ENCODE assay signal across 8 cellular contexts in the genomic region with DNA sequence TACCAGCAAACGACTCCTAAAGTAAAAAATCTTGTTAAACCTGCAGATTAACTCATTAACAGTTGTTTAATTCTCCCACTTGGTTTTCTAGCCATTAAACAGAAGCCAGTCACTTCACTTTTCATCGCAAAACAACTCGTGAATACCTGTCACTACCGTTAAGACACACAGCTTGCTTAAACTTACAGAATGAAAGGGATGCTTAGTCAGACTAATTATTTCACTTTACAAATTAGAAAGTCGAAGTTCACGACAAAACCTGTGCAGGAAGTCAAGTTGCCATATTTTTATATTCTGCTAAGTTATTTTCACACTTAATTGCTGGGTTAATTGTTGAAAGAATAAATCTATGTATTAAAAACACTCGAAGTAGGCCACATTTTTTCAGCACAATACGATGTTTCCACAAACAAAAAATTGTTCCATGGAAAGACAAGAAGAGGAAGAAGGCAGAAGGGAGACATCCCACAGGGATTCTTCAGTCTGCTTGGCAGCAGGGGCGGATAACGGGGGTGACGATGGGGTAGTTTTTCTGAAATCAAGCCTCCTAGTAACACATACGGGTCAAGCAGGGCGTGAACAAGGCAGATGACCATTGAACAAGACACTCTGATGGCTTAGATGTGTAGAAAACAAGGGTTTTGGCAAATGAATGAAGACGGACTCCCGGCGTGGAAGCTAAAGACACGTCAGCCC. TPM values are rescaled to one million over a fixed set of nuclear protein-coding genes. Genes with fewer than 3 reads are reported as not detected.
DNase-seq lines count a peak whose midpoint lies in the region; ATAC-seq and TF ChIP-seq lines count a peak whose summit lies in the region.

No MANE protein-coding gene starts in this region.

- H3K27me3 ChIP-seq in BJ (ENCODE audit: control insufficient read depth, insufficient read depth, low read length) (no peaks in the 10 kb centered on the region), SJCRH30 (no peaks in the 10 kb centered on the region)

- DNase-seq in BJ (ENCODE audit: low read depth) = no peak
- DNase-seq in GM20000 (ENCODE audit: low spot score) = peak; percentile 20
- DNase-seq in SJCRH30 = no peak
- DNase-seq in effector memory CD8-positive, alpha-beta T cell = peak in 1 of 3 experiments; percentile 8
- DNase-seq in natural killer cell = no peak
- no peak for DNase-seq in NCI-H1048 (lab: John Stamatoyannopoulos, UW)
- DNase-seq in activated CD4-positive, alpha-beta T cell treated with anti-CD3 and anti-CD28 coated beads, Interleukin-2, amount 50 U/mL, for 1 hour = no peak

- 0 out of 2 replicates have a peak, but pooled peaks cover 2% of the 10 kb centered on the region for H3K4me1 ChIP-seq in SJCRH30

- peak overlapping the region; percentile 94 to 96 for H3K27ac Mint-ChIP-seq in effector memory CD8-positive, alpha-beta T cell
- H3K27ac Mint-ChIP-seq in natural killer cell = peak overlapping the region; percentile 90 to 94

- TF ChIP-seq CTCF in BJ (IDR thresholded peaks at IDR 0.05; ENCODE audit: insufficient read depth, low read depth, low read length) (no peak), GM20000 (IDR thresholded peaks at IDR 0.05; ENCODE audit: extremely low read depth, missing control alignments) (no peak), natural killer cell (IDR thresholded peaks at IDR 0.05) (no peak)

- no peaks in the 10 kb centered on the region for H3K9me3 ChIP-seq in SJCRH30 (replicated peaks)

- H3K4me3 Mint-ChIP-seq in effector memory CD8-positive, alpha-beta T cell = peak overlapping the region; percentile 93 to 99
- H3K4me3 Mint-ChIP-seq in natural killer cell = peak overlapping the region; percentile 98

- H3K36me3 ChIP-seq in BJ (ENCODE audit: control insufficient read depth, insufficient read depth, low read length) (peaks cover 7% of the 10 kb centered on the region), SJCRH30 (0 out of 2 replicates have a peak, but pooled peaks cover 9% of the 10 kb centered on the region)

- CTCF ChIA-PET in BJ (lab: Yijun Ruan, JAX) = no interaction called here

- intact Hi-C loops in natural killer cell (cut with micrococcal nuclease) = loop anchor here (2.0 kb wide), 1 partner anchor 753 kb away; the partner anchor contains the start of gene BLOC1S5

- peaks cover 48% of the 10 kb centered on the region for H3K36me3 Mint-ChIP-seq in effector memory CD8-positive, alpha-beta T cell (ENCODE audit: insufficient read depth)
- no peaks in the 10 kb centered on the region for H3K36me3 Mint-ChIP-seq in natural killer cell

- H3K4me1 Mint-ChIP-seq in effector memory CD8-positive, alpha-beta T cell (ENCODE audit: low read depth in 2 of 2) = peaks cover 28 to 46% of the 10 kb centered on the region in 2 donors
- H3K4me1 Mint-ChIP-seq in natural killer cell = peaks cover 41 to 47% of the 10 kb centered on the region in 2 donors

- no peaks in the 10 kb centered on the region for H3K9me3 Mint-ChIP-seq in effector memory CD8-positive, alpha-beta T cell
- H3K9me3 Mint-ChIP-seq in natural killer cell = no peaks in the 10 kb centered on the region

- H3K27ac ChIP-seq in SJCRH30 = peak overlapping the region; percentile 57; the same call in 1 of the 2 replicates

- peak overlapping the region; percentile 72 for H3K4me3 ChIP-seq in BJ (ENCODE audit: low read depth, low read length)
- peak overlapping the region; percentile 86 for H3K4me3 ChIP-seq in SJCRH30

- no peaks in the 10 kb centered on the region for H3K27me3 Mint-ChIP-seq in effector memory CD8-positive, alpha-beta T cell
- no peaks in the 10 kb centered on the region for H3K27me3 Mint-ChIP-seq in natural killer cell (ENCODE audit: low read depth in 2 of 2)

- no peak for ATAC-seq in effector memory CD8-positive, alpha-beta T cell (replicated peaks)
- no peak for ATAC-seq in natural killer cell
- ATAC-seq in HG03159 (IDR thresholded peaks at IDR 0.05; ENCODE audit: unreplicated experiment) = no peak

- POLR2A ChIA-PET in BJ (lab: Charles Lee) = interaction anchor here (0.6 kb wide), 2 partner anchors 202 to 605 kb away, joined by 4 to 11 read pairs; no protein-coding TSS in a partner anchor

RNA-seq across cellular contexts. Expression of gene SSR1, which starts 0.9 kb away (rescaled TPM):
- polyA plus RNA-seq in BJ (2011; rRNA removed) = 173 and 215 TPM in 2 replicates
- 72.3 and 90.9 TPM in 2 replicates for polyA minus RNA-seq in BJ (2011; rRNA and poly(A)+ RNA removed)
- 50.2 and 52.1 TPM in 2 replicates for total RNA-seq in SJCRH30 (2014; rRNA removed; shearing (Covaris generic))
- total RNA-seq in natural killer cell = 10 to 100 TPM; 82.8 to 97.6 (median 93.1) TPM
